Comparison of ENCODE assay signal across 9 cellular contexts in the genomic region with DNA sequence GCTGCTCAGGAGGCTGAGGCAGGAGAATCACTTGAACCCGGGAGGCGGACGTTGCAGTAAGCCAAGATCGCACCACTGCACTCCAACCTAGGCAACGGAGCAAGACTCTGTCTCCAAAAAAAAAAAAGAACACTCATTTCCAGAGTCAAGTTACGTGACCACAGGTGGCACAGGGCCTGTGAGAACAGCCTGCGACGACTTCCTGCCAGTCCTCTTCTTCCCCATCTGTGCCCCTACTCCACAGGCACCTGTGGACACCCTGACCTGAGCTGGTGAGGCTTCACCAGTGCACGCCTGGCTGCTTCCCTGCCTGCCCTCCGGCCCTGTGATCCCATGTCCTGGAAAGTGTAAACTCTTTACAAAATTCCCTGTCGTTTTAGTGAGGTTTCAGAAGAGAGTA.
DNase-seq lines count a peak whose midpoint lies in the region; ATAC-seq and TF ChIP-seq lines count a peak whose summit lies in the region.
"Had no signal": no experiment of that assay in that cellular context is flagged by ENCODE, and none has a peak within 500 bp of the region (broad histone marks: within the 10 kb centered on the region; RNA-seq: fewer than 3 reads in every experiment).

No MANE protein-coding gene starts in this region.

- H3K9me3 Mint-ChIP-seq in activated T-cell treated with anti-CD3 and anti-CD28 coated beads, Interleukin-2, amount 50 U/mL, for 24 hours: no peaks in the 10 kb centered on the region
- no peaks in the 10 kb centered on the region for H3K9me3 Mint-ChIP-seq in activated CD8-positive, alpha-beta T cell treated with anti-CD3 and anti-CD28 coated beads for 36 hours

- TF ChIP-seq CTCF in activated CD8-positive, alpha-beta T cell treated with anti-CD3 and anti-CD28 coated beads for 36 hours (IDR thresholded peaks at IDR 0.05): no peak
- TF ChIP-seq CTCF in testis (IDR thresholded peaks at IDR 0.05): no peak

- no peak overlapping the region for H3K4me3 ChIP-seq in testis

- no peak overlapping the region for H3K27ac ChIP-seq in testis

- peaks cover 66% of the 10 kb centered on the region for H3K36me3 Mint-ChIP-seq in activated T-cell treated with anti-CD3 and anti-CD28 coated beads, Interleukin-2, amount 50 U/mL, for 24 hours (ENCODE audit: low read depth)
- H3K36me3 Mint-ChIP-seq in activated CD8-positive, alpha-beta T cell treated with anti-CD3 and anti-CD28 coated beads for 36 hours (ENCODE audit: low read depth): peaks cover 36% of the 10 kb centered on the region

- POLR2A ChIA-PET in activated CD8-positive, alpha-beta T cell treated with anti-CD3 and anti-CD28 coated beads for 36 hours (lab: Charles Lee): interaction anchor here (0.7 to 1.3 kb wide), 6 partner anchors 8 to 69 kb away, joined by 3 to 4 read pairs (median 3); no protein-coding TSS in a partner anchor

- CTCF ChIA-PET in activated CD8-positive, alpha-beta T cell treated with anti-CD3 and anti-CD28 coated beads for 36 hours (lab: Charles Lee): no interaction called here

- 83 to 86% methylated on average over 11 of the region's 11 CpGs for WGBS in testis, 2 donors

- no peaks in the 10 kb centered on the region for H3K9me3 ChIP-seq in testis

- no peaks in the 10 kb centered on the region for H3K27me3 ChIP-seq in testis

- no peak for DNase-seq in activated T-cell treated with anti-CD3 and anti-CD28 coated beads, Interleukin-2, amount 50 U/mL, for 24 hours
- DNase-seq in activated T-cell treated with anti-CD3 and anti-CD28 coated beads for 4 hours: no peak
- DNase-seq in activated CD8-positive, alpha-beta T cell treated with anti-CD3 and anti-CD28 coated beads for 36 hours: peak; percentile 77
- DNase-seq in stimulated activated naive CD4-positive, alpha-beta T cell treated with Interleukin-2 at 50 U/mL for 16 hours (lab: John Stamatoyannopoulos, UW): peak; percentile 32
- DNase-seq in testis: no peak
- no peak for DNase-seq in stimulated activated CD4-positive, alpha-beta T cell treated with anti-CD3 and anti-CD28 coated beads, Interleukin-2, amount 100 ng/mL, for 48 hours
- DNase-seq: C1 segment of cervical spinal cord had no signal

- intact Hi-C loops in activated CD8-positive, alpha-beta T cell treated with anti-CD3 and anti-CD28 coated beads for 36 hours (cut with micrococcal nuclease): no loop called here
- intact Hi-C loops in testis (cut with DNase I; ENCODE audit: low total_unique reads): no loop called here

- peaks cover 43% of the 10 kb centered on the region for H3K4me1 ChIP-seq in testis

- H3K36me3 ChIP-seq in testis (ENCODE audit: low read depth, missing control alignments): no peaks in the 10 kb centered on the region

- TF ChIP-seq POLR2A in testis (IDR thresholded peaks at IDR 0.05): no peak

- peak; percentile 55 for ATAC-seq in HG03135 (IDR thresholded peaks at IDR 0.05; ENCODE audit: unreplicated experiment)
- peak; percentile 77 for ATAC-seq in activated CD8-positive, alpha-beta T cell treated with anti-CD3 and anti-CD28 coated beads for 36 hours
- no peak for ATAC-seq in GM21526 (IDR thresholded peaks at IDR 0.05; ENCODE audit: low FRiP score, unreplicated experiment)

- peak overlapping the region; percentile 96 for H3K27ac Mint-ChIP-seq in activated T-cell treated with anti-CD3 and anti-CD28 coated beads, Interleukin-2, amount 50 U/mL, for 24 hours
- H3K27ac Mint-ChIP-seq in activated CD8-positive, alpha-beta T cell treated with anti-CD3 and anti-CD28 coated beads for 36 hours: peak overlapping the region; percentile 96

- H3K27me3 Mint-ChIP-seq in activated T-cell treated with anti-CD3 and anti-CD28 coated beads, Interleukin-2, amount 50 U/mL, for 24 hours: no peaks in the 10 kb centered on the region
- H3K27me3 Mint-ChIP-seq in activated CD8-positive, alpha-beta T cell treated with anti-CD3 and anti-CD28 coated beads for 36 hours: no peaks in the 10 kb centered on the region

- peak overlapping the region; percentile 38 for H3K4me3 Mint-ChIP-seq in activated T-cell treated with anti-CD3 and anti-CD28 coated beads, Interleukin-2, amount 50 U/mL, for 24 hours
- peak overlapping the region; percentile 34 for H3K4me3 Mint-ChIP-seq in activated CD8-positive, alpha-beta T cell treated with anti-CD3 and anti-CD28 coated beads for 36 hours

- peaks cover 94% of the 10 kb centered on the region for H3K4me1 Mint-ChIP-seq in activated T-cell treated with anti-CD3 and anti-CD28 coated beads, Interleukin-2, amount 50 U/mL, for 24 hours (ENCODE audit: low read depth)
- peaks cover 86% of the 10 kb centered on the region for H3K4me1 Mint-ChIP-seq in activated CD8-positive, alpha-beta T cell treated with anti-CD3 and anti-CD28 coated beads for 36 hours (ENCODE audit: low read depth)

Comparison
In these comparisons a context has a peak if more than half of its experiments do, and no peak if none do; other contexts are left out.
1. DNase-seq: peak in activated CD8-positive, alpha-beta T cell treated with anti-CD3 and anti-CD28 coated beads for 36 hours (single experiment) and stimulated activated naive CD4-positive, alpha-beta T cell treated with Interleukin-2 at 50 U/mL for 16 hours (single experiment); none in activated T-cell treated with anti-CD3 and anti-CD28 coated beads, Interleukin-2, amount 50 U/mL, for 24 hours (single experiment), activated T-cell treated with anti-CD3 and anti-CD28 coated beads for 4 hours (single experiment), testis (single experiment) and stimulated activated CD4-positive, alpha-beta T cell treated with anti-CD3 and anti-CD28 coated beads, Interleukin-2, amount 100 ng/mL, for 48 hours (0 of 2).